In the genomic region with DNA sequence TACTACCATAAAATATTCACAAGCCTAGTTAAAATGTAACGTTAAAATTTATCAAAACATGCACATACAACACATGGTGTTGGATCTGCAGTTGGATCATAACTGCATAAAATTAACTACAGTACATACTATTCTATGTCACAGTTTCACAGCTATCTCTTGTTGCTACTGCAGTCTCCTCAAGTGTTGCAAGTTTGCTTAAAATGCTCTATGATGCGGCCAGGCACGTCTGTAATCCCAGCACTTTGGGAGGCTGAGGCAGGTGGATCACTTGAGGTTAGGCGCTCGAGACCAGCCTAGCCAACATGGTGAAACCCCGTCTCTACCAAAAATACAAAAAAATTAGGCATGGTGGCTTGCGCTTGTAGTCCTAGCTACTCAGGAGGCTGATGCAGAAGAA, we compare ENCODE assay signal across 1 cellular context.
TF ChIP-seq lines count a peak whose summit lies in the region.

No MANE protein-coding gene starts in this region.

TF ChIP-seq in WTC11, 78 proteins besides CTCF, POLR2A, EP300 and RAD21:
- TF ChIP-seq EMX1 (CRISPR knock-in tag; IDR thresholded peaks at IDR 0.05) (no peak), ETV6 (CRISPR knock-in tag; IDR thresholded peaks at IDR 0.05) (no peak), CREM (CRISPR knock-in tag; IDR thresholded peaks at IDR 0.05) (no peak), E2F5 (CRISPR knock-in tag; IDR thresholded peaks at IDR 0.05) (no peak), ELF4 (CRISPR knock-in tag; IDR thresholded peaks at IDR 0.05; ENCODE audit: low read depth) (no peak), MXD4 (CRISPR knock-in tag; IDR thresholded peaks at IDR 0.05; ENCODE audit: borderline replicate concordance) (no peak), SOX15 (CRISPR knock-in tag; IDR thresholded peaks at IDR 0.05) (no peak), OVOL2 (CRISPR knock-in tag; IDR thresholded peaks at IDR 0.05; ENCODE audit: borderline replicate concordance) (no peak), NR2C2 (CRISPR knock-in tag; IDR thresholded peaks at IDR 0.05) (no peak), IRF1 (CRISPR knock-in tag; IDR thresholded peaks at IDR 0.05) (no peak), CREB1 (CRISPR knock-in tag; IDR thresholded peaks at IDR 0.05) (no peak)
- TF ChIP-seq, protein P1, sequence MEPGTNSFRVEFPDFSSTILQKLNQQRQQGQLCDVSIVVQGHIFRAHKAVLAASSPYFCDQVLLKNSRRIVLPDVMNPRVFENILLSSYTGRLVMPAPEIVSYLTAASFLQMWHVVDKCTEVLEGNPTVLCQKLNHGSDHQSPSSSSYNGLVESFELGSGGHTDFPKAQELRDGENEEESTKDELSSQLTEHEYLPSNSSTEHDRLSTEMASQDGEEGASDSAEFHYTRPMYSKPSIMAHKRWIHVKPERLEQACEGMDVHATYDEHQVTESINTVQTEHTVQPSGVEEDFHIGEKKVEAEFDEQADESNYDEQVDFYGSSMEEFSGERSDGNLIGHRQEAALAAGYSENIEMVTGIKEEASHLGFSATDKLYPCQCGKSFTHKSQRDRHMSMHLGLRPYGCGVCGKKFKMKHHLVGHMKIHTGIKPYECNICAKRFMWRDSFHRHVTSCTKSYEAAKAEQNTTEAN (CRISPR knock-in tag; IDR thresholded peaks at IDR 0.05) = no peak
- TF ChIP-seq, protein P2, sequence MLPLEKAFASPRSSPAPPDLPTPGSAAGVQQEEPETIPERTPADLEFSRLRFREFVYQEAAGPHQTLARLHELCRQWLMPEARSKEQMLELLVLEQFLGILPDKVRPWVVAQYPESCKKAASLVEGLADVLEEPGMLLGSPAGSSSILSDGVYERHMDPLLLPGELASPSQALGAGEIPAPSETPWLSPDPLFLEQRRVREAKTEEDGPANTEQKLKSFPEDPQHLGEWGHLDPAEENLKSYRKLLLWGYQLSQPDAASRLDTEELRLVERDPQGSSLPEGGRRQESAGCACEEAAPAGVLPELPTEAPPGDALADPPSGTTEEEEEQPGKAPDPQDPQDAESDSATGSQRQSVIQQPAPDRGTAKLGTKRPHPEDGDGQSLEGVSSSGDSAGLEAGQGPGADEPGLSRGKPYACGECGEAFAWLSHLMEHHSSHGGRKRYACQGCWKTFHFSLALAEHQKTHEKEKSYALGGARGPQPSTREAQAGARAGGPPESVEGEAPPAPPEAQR (CRISPR knock-in tag; IDR thresholded peaks at IDR 0.05) = no peak
